1 cellular context compared by ENCODE assay signal in genomic region chr4:182062936-182063335, GRCh38.
TF ChIP-seq lines count a peak whose summit lies in the region.

No MANE protein-coding gene starts in this region.

TF ChIP-seq in K562, 482 proteins besides CTCF, POLR2A, EP300 and RAD21 (continued from another document and continues in another):
- TF ChIP-seq CHD7 (IDR thresholded peaks at IDR 0.05; ENCODE audit: low read depth, low read length) (no peak), ZNF133 (CRISPR knock-in tag; IDR thresholded peaks at IDR 0.05) (no peak), BCL6 (CRISPR knock-in tag; IDR thresholded peaks at IDR 0.05) (no peak), MLLT1 (IDR thresholded peaks at IDR 0.05) (no peak), SPI1 (IDR thresholded peaks at IDR 0.05; ENCODE audit: borderline replicate concordance, low read depth, low read length) (no peak), FOXO4 (CRISPR knock-in tag; IDR thresholded peaks at IDR 0.05) (no peak), MBD1 (CRISPR knock-in tag; IDR thresholded peaks at IDR 0.05) (no peak), SMARCA5 (IDR thresholded peaks at IDR 0.05) (no peak), MEF2A (IDR thresholded peaks at IDR 0.05; ENCODE audit: control insufficient read depth, low read depth, low read length) (peak; percentile 58; the same call in 1 of the 2 replicates), TSC22D4 (tag; IDR thresholded peaks at IDR 0.05) (no peak), HNRNPK (IDR thresholded peaks at IDR 0.05; ENCODE audit: low read depth, low read length, poor library complexity, severe bottlenecking) (no peak), SMARCC2 (IDR thresholded peaks at IDR 0.05; ENCODE audit: low read depth) (no peak), ZNF354B (CRISPR knock-in tag; IDR thresholded peaks at IDR 0.05) (no peak), CREM (IDR thresholded peaks at IDR 0.05; ENCODE audit: low read depth) (no peak), KLF13 (tag; IDR thresholded peaks at IDR 0.05; ENCODE audit: borderline replicate concordance, low read depth) (no peak), SAFB2 (IDR thresholded peaks at IDR 0.05; ENCODE audit: borderline replicate concordance, low read depth, low read length, severe bottlenecking) (no peak), HDGF (IDR thresholded peaks at IDR 0.05) (no peak), TGIF2 (CRISPR knock-in tag; IDR thresholded peaks at IDR 0.05) (no peak), ZNF311 (CRISPR knock-in tag; IDR thresholded peaks at IDR 0.05) (no peak), NFE2L1 (tag; IDR thresholded peaks at IDR 0.05; ENCODE audit: borderline replicate concordance, low read depth) (peak; percentile 17; the same call in 1 of the 2 replicates), MEF2D (tag; conservative IDR thresholded peaks at IDR 0.05; ENCODE audit: low read depth) (0 out of 2 replicates have a peak, but pooled peaks have one; percentile 45), POLR2AphosphoS5 (IDR thresholded peaks at IDR 0.05; ENCODE audit: control insufficient read depth, insufficient read depth, low read depth, low read length) (no peak), JUNB (CRISPR knock-in tag; conservative IDR thresholded peaks at IDR 0.05) (no peak), DPF2 (IDR thresholded peaks at IDR 0.05) (no peak), CBFB (CRISPR knock-in tag; IDR thresholded peaks at IDR 0.05) (no peak), ATF7 (IDR thresholded peaks at IDR 0.05) (no peak), ZBTB9 (CRISPR knock-in tag; IDR thresholded peaks at IDR 0.05) (no peak), ZNF134 (CRISPR knock-in tag; conservative IDR thresholded peaks at IDR 0.05) (no peak)
- TF ChIP-seq, protein P1, sequence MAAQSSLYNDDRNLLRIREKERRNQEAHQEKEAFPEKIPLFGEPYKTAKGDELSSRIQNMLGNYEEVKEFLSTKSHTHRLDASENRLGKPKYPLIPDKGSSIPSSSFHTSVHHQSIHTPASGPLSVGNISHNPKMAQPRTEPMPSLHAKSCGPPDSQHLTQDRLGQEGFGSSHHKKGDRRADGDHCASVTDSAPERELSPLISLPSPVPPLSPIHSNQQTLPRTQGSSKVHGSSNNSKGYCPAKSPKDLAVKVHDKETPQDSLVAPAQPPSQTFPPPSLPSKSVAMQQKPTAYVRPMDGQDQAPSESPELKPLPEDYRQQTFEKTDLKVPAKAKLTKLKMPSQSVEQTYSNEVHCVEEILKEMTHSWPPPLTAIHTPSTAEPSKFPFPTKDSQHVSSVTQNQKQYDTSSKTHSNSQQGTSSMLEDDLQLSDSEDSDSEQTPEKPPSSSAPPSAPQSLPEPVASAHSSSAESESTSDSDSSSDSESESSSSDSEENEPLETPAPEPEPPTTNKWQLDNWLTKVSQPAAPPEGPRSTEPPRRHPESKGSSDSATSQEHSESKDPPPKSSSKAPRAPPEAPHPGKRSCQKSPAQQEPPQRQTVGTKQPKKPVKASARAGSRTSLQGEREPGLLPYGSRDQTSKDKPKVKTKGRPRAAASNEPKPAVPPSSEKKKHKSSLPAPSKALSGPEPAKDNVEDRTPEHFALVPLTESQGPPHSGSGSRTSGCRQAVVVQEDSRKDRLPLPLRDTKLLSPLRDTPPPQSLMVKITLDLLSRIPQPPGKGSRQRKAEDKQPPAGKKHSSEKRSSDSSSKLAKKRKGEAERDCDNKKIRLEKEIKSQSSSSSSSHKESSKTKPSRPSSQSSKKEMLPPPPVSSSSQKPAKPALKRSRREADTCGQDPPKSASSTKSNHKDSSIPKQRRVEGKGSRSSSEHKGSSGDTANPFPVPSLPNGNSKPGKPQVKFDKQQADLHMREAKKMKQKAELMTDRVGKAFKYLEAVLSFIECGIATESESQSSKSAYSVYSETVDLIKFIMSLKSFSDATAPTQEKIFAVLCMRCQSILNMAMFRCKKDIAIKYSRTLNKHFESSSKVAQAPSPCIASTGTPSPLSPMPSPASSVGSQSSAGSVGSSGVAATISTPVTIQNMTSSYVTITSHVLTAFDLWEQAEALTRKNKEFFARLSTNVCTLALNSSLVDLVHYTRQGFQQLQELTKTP (IDR thresholded peaks at IDR 0.05; ENCODE audit: low read depth in 1 of 2, partially characterized antibody in 2 of 2): no peak
- TF ChIP-seq, protein P2, sequence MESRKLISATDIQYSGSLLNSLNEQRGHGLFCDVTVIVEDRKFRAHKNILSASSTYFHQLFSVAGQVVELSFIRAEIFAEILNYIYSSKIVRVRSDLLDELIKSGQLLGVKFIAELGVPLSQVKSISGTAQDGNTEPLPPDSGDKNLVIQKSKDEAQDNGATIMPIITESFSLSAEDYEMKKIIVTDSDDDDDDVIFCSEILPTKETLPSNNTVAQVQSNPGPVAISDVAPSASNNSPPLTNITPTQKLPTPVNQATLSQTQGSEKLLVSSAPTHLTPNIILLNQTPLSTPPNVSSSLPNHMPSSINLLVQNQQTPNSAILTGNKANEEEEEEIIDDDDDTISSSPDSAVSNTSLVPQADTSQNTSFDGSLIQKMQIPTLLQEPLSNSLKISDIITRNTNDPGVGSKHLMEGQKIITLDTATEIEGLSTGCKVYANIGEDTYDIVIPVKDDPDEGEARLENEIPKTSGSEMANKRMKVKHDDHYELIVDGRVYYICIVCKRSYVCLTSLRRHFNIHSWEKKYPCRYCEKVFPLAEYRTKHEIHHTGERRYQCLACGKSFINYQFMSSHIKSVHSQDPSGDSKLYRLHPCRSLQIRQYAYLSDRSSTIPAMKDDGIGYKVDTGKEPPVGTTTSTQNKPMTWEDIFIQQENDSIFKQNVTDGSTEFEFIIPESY (CRISPR knock-in tag; IDR thresholded peaks at IDR 0.05): no peak
- TF ChIP-seq, protein P3, sequence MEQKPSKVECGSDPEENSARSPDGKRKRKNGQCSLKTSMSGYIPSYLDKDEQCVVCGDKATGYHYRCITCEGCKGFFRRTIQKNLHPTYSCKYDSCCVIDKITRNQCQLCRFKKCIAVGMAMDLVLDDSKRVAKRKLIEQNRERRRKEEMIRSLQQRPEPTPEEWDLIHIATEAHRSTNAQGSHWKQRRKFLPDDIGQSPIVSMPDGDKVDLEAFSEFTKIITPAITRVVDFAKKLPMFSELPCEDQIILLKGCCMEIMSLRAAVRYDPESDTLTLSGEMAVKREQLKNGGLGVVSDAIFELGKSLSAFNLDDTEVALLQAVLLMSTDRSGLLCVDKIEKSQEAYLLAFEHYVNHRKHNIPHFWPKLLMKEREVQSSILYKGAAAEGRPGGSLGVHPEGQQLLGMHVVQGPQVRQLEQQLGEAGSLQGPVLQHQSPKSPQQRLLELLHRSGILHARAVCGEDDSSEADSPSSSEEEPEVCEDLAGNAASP (IDR thresholded peaks at IDR 0.05): no peak
